In the genomic region with DNA sequence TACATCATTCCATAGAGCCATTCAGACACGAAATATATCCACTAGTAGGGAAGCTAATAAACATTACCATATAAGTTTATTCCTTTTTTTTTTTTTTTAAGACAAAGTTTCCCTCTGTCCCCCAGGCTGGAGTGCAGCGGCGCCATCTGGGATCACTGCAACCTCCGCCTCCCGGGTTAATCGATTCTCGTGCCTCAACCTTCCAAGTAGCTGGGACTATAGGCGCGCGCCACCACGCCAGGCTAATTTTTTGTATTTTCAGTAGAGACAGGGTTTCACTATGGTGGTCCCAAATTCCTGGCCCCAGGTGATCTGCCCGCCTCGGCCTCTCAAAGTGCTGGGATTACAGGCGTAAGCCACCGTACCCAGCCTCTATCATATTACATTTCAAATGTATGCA, we compare ENCODE assay signal across 2 cellular contexts.
TF ChIP-seq lines count a peak whose summit lies in the region.

No MANE protein-coding gene starts in this region.

TF ChIP-seq in liver, 16 proteins besides CTCF, POLR2A, EP300 and RAD21:
- TF ChIP-seq, protein P1, sequence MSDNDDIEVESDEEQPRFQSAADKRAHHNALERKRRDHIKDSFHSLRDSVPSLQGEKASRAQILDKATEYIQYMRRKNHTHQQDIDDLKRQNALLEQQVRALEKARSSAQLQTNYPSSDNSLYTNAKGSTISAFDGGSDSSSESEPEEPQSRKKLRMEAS (IDR thresholded peaks at IDR 0.05) = no peak
- TF ChIP-seq, protein P2, sequence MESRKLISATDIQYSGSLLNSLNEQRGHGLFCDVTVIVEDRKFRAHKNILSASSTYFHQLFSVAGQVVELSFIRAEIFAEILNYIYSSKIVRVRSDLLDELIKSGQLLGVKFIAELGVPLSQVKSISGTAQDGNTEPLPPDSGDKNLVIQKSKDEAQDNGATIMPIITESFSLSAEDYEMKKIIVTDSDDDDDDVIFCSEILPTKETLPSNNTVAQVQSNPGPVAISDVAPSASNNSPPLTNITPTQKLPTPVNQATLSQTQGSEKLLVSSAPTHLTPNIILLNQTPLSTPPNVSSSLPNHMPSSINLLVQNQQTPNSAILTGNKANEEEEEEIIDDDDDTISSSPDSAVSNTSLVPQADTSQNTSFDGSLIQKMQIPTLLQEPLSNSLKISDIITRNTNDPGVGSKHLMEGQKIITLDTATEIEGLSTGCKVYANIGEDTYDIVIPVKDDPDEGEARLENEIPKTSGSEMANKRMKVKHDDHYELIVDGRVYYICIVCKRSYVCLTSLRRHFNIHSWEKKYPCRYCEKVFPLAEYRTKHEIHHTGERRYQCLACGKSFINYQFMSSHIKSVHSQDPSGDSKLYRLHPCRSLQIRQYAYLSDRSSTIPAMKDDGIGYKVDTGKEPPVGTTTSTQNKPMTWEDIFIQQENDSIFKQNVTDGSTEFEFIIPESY (IDR thresholded peaks at IDR 0.05) = no peak
- TF ChIP-seq JUND (IDR thresholded peaks at IDR 0.05) (no peak), RXRA (IDR thresholded peaks at IDR 0.05) (no peak), YY1 (IDR thresholded peaks at IDR 0.05) (no peak)
- TF ChIP-seq, protein P3, sequence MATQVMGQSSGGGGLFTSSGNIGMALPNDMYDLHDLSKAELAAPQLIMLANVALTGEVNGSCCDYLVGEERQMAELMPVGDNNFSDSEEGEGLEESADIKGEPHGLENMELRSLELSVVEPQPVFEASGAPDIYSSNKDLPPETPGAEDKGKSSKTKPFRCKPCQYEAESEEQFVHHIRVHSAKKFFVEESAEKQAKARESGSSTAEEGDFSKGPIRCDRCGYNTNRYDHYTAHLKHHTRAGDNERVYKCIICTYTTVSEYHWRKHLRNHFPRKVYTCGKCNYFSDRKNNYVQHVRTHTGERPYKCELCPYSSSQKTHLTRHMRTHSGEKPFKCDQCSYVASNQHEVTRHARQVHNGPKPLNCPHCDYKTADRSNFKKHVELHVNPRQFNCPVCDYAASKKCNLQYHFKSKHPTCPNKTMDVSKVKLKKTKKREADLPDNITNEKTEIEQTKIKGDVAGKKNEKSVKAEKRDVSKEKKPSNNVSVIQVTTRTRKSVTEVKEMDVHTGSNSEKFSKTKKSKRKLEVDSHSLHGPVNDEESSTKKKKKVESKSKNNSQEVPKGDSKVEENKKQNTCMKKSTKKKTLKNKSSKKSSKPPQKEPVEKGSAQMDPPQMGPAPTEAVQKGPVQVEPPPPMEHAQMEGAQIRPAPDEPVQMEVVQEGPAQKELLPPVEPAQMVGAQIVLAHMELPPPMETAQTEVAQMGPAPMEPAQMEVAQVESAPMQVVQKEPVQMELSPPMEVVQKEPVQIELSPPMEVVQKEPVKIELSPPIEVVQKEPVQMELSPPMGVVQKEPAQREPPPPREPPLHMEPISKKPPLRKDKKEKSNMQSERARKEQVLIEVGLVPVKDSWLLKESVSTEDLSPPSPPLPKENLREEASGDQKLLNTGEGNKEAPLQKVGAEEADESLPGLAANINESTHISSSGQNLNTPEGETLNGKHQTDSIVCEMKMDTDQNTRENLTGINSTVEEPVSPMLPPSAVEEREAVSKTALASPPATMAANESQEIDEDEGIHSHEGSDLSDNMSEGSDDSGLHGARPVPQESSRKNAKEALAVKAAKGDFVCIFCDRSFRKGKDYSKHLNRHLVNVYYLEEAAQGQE (IDR thresholded peaks at IDR 0.05) = no peak

TF ChIP-seq in HepG2, 621 proteins besides CTCF, POLR2A, EP300 and RAD21:
- TF ChIP-seq POLR2G (IDR thresholded peaks at IDR 0.05; ENCODE audit: low read depth, low read length) (no peak), HOXA5 (CRISPR knock-in tag; IDR thresholded peaks at IDR 0.05) (no peak), ZNF501 (CRISPR knock-in tag; IDR thresholded peaks at IDR 0.05) (no peak), SALL1 (CRISPR knock-in tag; IDR thresholded peaks at IDR 0.05) (no peak), RNF2 (conservative IDR thresholded peaks at IDR 0.05; ENCODE audit: low read depth) (no peak), KMT2A (CRISPR knock-in tag; IDR thresholded peaks at IDR 0.05) (no peak), MIER2 (CRISPR knock-in tag; IDR thresholded peaks at IDR 0.05) (no peak), HOXA3 (CRISPR knock-in tag; IDR thresholded peaks at IDR 0.05) (no peak), NCOA2 (CRISPR knock-in tag; IDR thresholded peaks at IDR 0.05) (no peak), ZNF33A (CRISPR knock-in tag; IDR thresholded peaks at IDR 0.05; ENCODE audit: borderline replicate concordance) (no peak)
- TF ChIP-seq, protein P4, sequence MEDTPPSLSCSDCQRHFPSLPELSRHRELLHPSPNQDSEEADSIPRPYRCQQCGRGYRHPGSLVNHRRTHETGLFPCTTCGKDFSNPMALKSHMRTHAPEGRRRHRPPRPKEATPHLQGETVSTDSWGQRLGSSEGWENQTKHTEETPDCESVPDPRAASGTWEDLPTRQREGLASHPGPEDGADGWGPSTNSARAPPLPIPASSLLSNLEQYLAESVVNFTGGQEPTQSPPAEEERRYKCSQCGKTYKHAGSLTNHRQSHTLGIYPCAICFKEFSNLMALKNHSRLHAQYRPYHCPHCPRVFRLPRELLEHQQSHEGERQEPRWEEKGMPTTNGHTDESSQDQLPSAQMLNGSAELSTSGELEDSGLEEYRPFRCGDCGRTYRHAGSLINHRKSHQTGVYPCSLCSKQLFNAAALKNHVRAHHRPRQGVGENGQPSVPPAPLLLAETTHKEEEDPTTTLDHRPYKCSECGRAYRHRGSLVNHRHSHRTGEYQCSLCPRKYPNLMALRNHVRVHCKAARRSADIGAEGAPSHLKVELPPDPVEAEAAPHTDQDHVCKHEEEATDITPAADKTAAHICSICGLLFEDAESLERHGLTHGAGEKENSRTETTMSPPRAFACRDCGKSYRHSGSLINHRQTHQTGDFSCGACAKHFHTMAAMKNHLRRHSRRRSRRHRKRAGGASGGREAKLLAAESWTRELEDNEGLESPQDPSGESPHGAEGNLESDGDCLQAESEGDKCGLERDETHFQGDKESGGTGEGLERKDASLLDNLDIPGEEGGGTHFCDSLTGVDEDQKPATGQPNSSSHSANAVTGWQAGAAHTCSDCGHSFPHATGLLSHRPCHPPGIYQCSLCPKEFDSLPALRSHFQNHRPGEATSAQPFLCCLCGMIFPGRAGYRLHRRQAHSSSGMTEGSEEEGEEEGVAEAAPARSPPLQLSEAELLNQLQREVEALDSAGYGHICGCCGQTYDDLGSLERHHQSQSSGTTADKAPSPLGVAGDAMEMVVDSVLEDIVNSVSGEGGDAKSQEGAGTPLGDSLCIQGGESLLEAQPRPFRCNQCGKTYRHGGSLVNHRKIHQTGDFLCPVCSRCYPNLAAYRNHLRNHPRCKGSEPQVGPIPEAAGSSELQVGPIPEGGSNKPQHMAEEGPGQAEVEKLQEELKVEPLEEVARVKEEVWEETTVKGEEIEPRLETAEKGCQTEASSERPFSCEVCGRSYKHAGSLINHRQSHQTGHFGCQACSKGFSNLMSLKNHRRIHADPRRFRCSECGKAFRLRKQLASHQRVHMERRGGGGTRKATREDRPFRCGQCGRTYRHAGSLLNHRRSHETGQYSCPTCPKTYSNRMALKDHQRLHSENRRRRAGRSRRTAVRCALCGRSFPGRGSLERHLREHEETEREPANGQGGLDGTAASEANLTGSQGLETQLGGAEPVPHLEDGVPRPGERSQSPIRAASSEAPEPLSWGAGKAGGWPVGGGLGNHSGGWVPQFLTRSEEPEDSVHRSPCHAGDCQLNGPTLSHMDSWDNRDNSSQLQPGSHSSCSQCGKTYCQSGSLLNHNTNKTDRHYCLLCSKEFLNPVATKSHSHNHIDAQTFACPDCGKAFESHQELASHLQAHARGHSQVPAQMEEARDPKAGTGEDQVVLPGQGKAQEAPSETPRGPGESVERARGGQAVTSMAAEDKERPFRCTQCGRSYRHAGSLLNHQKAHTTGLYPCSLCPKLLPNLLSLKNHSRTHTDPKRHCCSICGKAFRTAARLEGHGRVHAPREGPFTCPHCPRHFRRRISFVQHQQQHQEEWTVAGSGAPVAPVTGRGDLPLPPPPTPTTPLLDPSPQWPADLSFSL (CRISPR knock-in tag; IDR thresholded peaks at IDR 0.05) = no peak
- TF ChIP-seq, protein P5, sequence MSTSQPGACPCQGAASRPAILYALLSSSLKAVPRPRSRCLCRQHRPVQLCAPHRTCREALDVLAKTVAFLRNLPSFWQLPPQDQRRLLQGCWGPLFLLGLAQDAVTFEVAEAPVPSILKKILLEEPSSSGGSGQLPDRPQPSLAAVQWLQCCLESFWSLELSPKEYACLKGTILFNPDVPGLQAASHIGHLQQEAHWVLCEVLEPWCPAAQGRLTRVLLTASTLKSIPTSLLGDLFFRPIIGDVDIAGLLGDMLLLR (CRISPR knock-in tag; IDR thresholded peaks at IDR 0.05) = no peak
